In the genomic region with DNA sequence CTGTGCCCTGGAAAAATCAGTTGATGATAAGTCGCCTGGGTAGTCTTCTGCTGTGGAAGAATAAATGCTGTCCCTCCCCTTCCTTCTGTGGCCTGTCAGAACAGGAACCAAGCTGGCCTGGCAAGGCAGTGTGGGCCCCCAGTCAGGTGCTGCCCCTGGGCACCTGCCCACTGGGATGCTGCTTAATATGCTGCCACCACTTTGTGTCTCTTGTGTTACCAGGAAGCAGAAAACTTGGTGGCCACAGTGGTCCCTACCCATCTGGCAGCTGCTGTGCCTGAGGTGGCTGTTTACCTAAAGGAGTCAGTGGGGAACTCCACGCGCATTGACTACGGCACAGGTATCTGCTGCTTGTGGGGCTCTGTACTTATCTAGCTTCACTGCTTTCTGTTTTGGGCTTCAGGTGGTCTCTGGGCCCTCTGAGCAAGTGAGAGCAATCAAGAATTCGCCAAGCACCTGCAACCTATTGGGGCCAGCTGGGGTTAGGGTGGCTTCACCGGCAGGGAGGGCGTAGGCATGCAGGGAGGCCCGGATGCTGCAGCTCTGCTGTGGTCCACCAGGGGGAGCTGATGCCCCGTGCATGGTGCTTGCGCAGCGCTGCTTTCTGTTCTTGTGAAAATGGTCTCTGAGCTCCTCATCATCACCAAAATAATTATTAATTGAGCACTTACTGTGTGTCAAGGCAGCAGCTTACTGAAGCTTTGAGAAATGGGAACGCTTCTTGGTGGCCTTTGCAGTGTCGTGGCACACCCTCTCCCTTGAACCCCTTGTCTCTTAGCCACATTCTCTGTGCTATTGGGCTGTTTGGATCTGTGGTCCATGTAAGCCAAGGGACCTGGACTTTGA, we compare ENCODE assay signal across 8 cellular contexts. TPM values are rescaled to one million over a fixed set of nuclear protein-coding genes. Genes with fewer than 3 reads are reported as not detected.
DNase-seq lines count a peak whose midpoint lies in the region; ATAC-seq and TF ChIP-seq lines count a peak whose summit lies in the region.

No MANE protein-coding gene starts in this region.

- no peaks in the 10 kb centered on the region for H3K9me3 ChIP-seq in parathyroid adenoma (ENCODE audit: control insufficient read depth, low read length)

- H3K27ac ChIP-seq in foreskin keratinocyte = no peak overlapping the region
- no peak overlapping the region for H3K27ac ChIP-seq in parathyroid adenoma

- H3K36me3 Mint-ChIP-seq in type B pancreatic cell = peaks cover 29% of the 10 kb centered on the region

- TF ChIP-seq CTCF in GM10266 (IDR thresholded peaks at IDR 0.05; ENCODE audit: control insufficient read depth, insufficient read depth, low read depth, missing control alignments) (peak; percentile 92), foreskin keratinocyte (conservative IDR thresholded peaks at IDR 0.05) (peak; percentile 96), parathyroid adenoma (IDR thresholded peaks at IDR 0.05) (peak; percentile 89), type B pancreatic cell (conservative IDR thresholded peaks at IDR 0.05) (peak; percentile 98)

- peaks cover 3% of the 10 kb centered on the region for H3K79me2 ChIP-seq in parathyroid adenoma

- no peak overlapping the region for H3K27ac Mint-ChIP-seq in type B pancreatic cell

- H3K4me1 Mint-ChIP-seq in type B pancreatic cell (ENCODE audit: unreplicated experiment) = peaks cover 10% of the 10 kb centered on the region

- ATAC-seq in foreskin keratinocyte = peak; percentile 72
- ATAC-seq in HG02840 (IDR thresholded peaks at IDR 0.05; ENCODE audit: low FRiP score, unreplicated experiment) = no peak

- H3K4me3 Mint-ChIP-seq in type B pancreatic cell = no peak overlapping the region

- no peak overlapping the region for H3K9ac ChIP-seq in parathyroid adenoma

- H3K27me3 ChIP-seq in foreskin keratinocyte (no peaks in the 10 kb centered on the region), parathyroid adenoma (ENCODE audit: control insufficient read depth, insufficient read depth, low read length) (no peaks in the 10 kb centered on the region)

- no peak overlapping the region for H3K4me2 ChIP-seq in parathyroid adenoma (ENCODE audit: low read length)

- no peaks in the 10 kb centered on the region for H3K36me3 ChIP-seq in parathyroid adenoma (ENCODE audit: control insufficient read depth, insufficient read depth, low read length)

- H3K9me3 Mint-ChIP-seq in type B pancreatic cell = no peaks in the 10 kb centered on the region

- H3K27me3 Mint-ChIP-seq in type B pancreatic cell = no peaks in the 10 kb centered on the region

- H3K4me3 ChIP-seq in parathyroid adenoma (ENCODE audit: low read depth, low read length) = no peak overlapping the region

- H3K4me1 ChIP-seq in foreskin keratinocyte = no peaks in the 10 kb centered on the region
- H3K4me1 ChIP-seq in parathyroid adenoma = peaks cover 6% of the 10 kb centered on the region

- DNase-seq in GM10266 (ENCODE audit: extremely low spot score) = peak; percentile 77
- DNase-seq in HT-29 (ENCODE audit: low spot score) = peak; percentile 81
- DNase-seq in SK-MEL-5 (ENCODE audit: low read depth, low spot score) = peak; percentile 74
- peak; percentile 94 for DNase-seq in activated effector memory CD4-positive, alpha-beta T cell treated with anti-CD3 and anti-CD28 coated beads, Interleukin-2, amount 50 U/mL, for 16 hours
- no peak for DNase-seq in foreskin keratinocyte
- DNase-seq in type B pancreatic cell (ENCODE audit: extremely low spot score, unreplicated experiment) = peak; percentile 89

- no peak overlapping the region for H2AFZ ChIP-seq in parathyroid adenoma

- in situ Hi-C loops in SK-MEL-5 (cut with HindIII; ENCODE audit: low pct_unique_long_range_greater_than_20kb, low sequenced_read_pairs) = loop anchor here (10.0 kb wide), 1 partner anchor 503 kb away; no protein-coding TSS in a partner anchor

RNA-seq across cellular contexts. Expression of a gene that starts 20.3 kb away (rescaled TPM):
- 206 and 210 TPM in 2 replicates for total RNA-seq in HT-29 (2014; rRNA removed; shearing (Covaris generic))
- total RNA-seq in SK-MEL-5 (2014; rRNA removed; shearing (Covaris generic)) = 88.1 and 95.8 TPM in 2 replicates
- 94.5 and 112 TPM in 2 replicates for polyA plus RNA-seq in SK-MEL-5 (2015; cell fraction: cytosol; rRNA removed)
- polyA plus RNA-seq in SK-MEL-5 (2015; cell fraction: nucleus; rRNA removed) = 51.9 and 52.3 TPM in 2 replicates
- total RNA-seq in foreskin keratinocyte = 106 and 109 TPM in 2 replicates
- 119 and 126 TPM in 2 replicates for polyA plus RNA-seq in foreskin keratinocyte
- 102 and 115 TPM in 2 replicates for total RNA-seq in type B pancreatic cell (ENCODE audit: low replicate concordance)

RNA-seq across cellular contexts. Expression of a gene that starts 20.9 kb away (rescaled TPM):
- total RNA-seq in HT-29 (2014; rRNA removed; shearing (Covaris generic)) = 37.4 and 43.7 TPM in 2 replicates
- 9.4 and 12.7 TPM in 2 replicates for total RNA-seq in SK-MEL-5 (2014; rRNA removed; shearing (Covaris generic))
- polyA plus RNA-seq in SK-MEL-5 (2015; cell fraction: cytosol; rRNA removed) = 44.1 and 52.5 TPM in 2 replicates
- polyA plus RNA-seq in SK-MEL-5 (2015; cell fraction: nucleus; rRNA removed) = 24.4 and 30.5 TPM in 2 replicates
- total RNA-seq in foreskin keratinocyte = 9.0 and 9.6 TPM in 2 replicates
- 10.1 and 10.9 TPM in 2 replicates for polyA plus RNA-seq in foreskin keratinocyte
- 14.5 and 28.4 TPM in 2 replicates for total RNA-seq in type B pancreatic cell (ENCODE audit: low replicate concordance)

RNA-seq across cellular contexts. Expression of a gene that starts 46.5 kb away (rescaled TPM):
- total RNA-seq in HT-29 (2014; rRNA removed; shearing (Covaris generic)) = 68.5 and 77.2 TPM in 2 replicates
- 53.9 and 57.1 TPM in 2 replicates for total RNA-seq in SK-MEL-5 (2014; rRNA removed; shearing (Covaris generic))
- 70.4 and 75.0 TPM in 2 replicates for polyA plus RNA-seq in SK-MEL-5 (2015; cell fraction: cytosol; rRNA removed)
- 17.7 and 39.4 TPM in 2 replicates for polyA plus RNA-seq in SK-MEL-5 (2015; cell fraction: nucleus; rRNA removed)
- 10.7 and 11.6 TPM in 2 replicates for total RNA-seq in foreskin keratinocyte
- 12.8 and 13.8 TPM in 2 replicates for polyA plus RNA-seq in foreskin keratinocyte
- 22.3 and 37.5 TPM in 2 replicates for total RNA-seq in type B pancreatic cell (ENCODE audit: low replicate concordance)

RNA-seq across cellular contexts. Expression of a gene that starts 50.6 kb away (rescaled TPM):
- total RNA-seq in HT-29 (2014; rRNA removed; shearing (Covaris generic)) = 45.4 and 50.8 TPM in 2 replicates
- total RNA-seq in SK-MEL-5 (2014; rRNA removed; shearing (Covaris generic)) = 12.4 and 12.9 TPM in 2 replicates
- 18.0 and 24.1 TPM in 2 replicates for polyA plus RNA-seq in SK-MEL-5 (2015; cell fraction: cytosol; rRNA removed)
- 9.6 and 18.2 TPM in 2 replicates for polyA plus RNA-seq in SK-MEL-5 (2015; cell fraction: nucleus; rRNA removed)
- total RNA-seq in foreskin keratinocyte (18.4 and 20.2 TPM in 2 replicates), type B pancreatic cell (ENCODE audit: low replicate concordance) (20.2 and 21.1 TPM in 2 replicates)
- polyA plus RNA-seq in foreskin keratinocyte = 17.9 and 21.0 TPM in 2 replicates

Comparison
In these comparisons a context has a peak if more than half of its experiments do, and no peak if none do; other contexts are left out.
1. DNase-seq: peak in GM10266 (single experiment), HT-29 (single experiment), SK-MEL-5 (single experiment), activated effector memory CD4-positive, alpha-beta T cell treated with anti-CD3 and anti-CD28 coated beads, Interleukin-2, amount 50 U/mL, for 16 hours (single experiment) and type B pancreatic cell (single experiment); none in foreskin keratinocyte (0 of 2).
2. Peak in every context shown above with its lines, with median percentiles within 50 percentile points of each other: CTCF ChIP-seq.